22 cellular contexts compared by ENCODE assay signal in the genomic region with DNA sequence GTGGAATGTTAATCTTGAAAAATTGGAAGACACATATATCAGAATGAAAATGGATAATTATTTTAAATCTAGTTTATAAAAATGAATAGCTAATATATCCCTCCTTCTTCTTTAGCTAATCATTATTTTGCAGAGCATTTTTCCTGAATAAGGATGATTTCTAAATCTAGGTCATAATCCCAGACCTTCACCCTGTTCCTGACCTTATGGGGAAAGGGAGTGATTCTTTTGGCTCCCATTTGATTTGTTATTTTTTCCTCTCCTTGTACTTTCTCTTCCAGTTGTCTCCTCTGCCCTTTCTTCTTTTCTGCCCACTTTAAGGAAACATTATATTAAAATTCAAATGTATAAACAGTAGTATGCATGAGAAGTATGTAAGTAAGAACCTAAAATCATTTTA.
DNase-seq lines count a peak whose midpoint lies in the region; ATAC-seq, FAIRE-seq and TF ChIP-seq lines count a peak whose summit lies in the region.
"Had no signal": no experiment of that assay in that cellular context is flagged by ENCODE, and none has a peak within 500 bp of the region (broad histone marks: within the 10 kb centered on the region; RNA-seq: fewer than 3 reads in every experiment).

No MANE protein-coding gene starts in this region.

- no peak overlapping the region for H2AFZ ChIP-seq in smooth muscle cell (ENCODE audit: low read depth)

- intact Hi-C loops in left ventricle myocardium superior (cut with micrococcal nuclease): no loop called here
- intact Hi-C loops in left cardiac atrium (cut with DNase I): no loop called here
- intact Hi-C loops in posterior cingulate gyrus (cut with DNase I): no loop called here

- no peaks in the 10 kb centered on the region for H3F3A ChIP-seq in smooth muscle cell (ENCODE audit: low read depth)

- H3K79me2 ChIP-seq in smooth muscle cell (ENCODE audit: low read depth): peaks cover 74% of the 10 kb centered on the region

- H4K20me1 ChIP-seq in smooth muscle cell (ENCODE audit: low read depth): no peaks in the 10 kb centered on the region
- H4K20me1 ChIP-seq: BLaER1 treated with 17β-estradiol and CSF1 and Interleukin-3, amounts not matched to agents 10 nM and 100 nM had no signal

- peak overlapping the region; percentile 29 for H3K4me2 ChIP-seq in smooth muscle cell
- H3K4me2 ChIP-seq: BLaER1 treated with 17β-estradiol and CSF1 and Interleukin-3, amounts not matched to agents 10 nM and 100 nM had no signal

- DNase-seq in left ventricle myocardium superior (no peak), left cardiac atrium (no peak), smooth muscle cell (lab: John Stamatoyannopoulos, UW; ENCODE audit: unreplicated experiment) (no peak), posterior cingulate gyrus (no peak), BE2C (no peak)
- DNase-seq: 8988T; ACHN; Caco-2; Calu3; CD4-positive, alpha-beta T cell; CD8-positive, alpha-beta T cell; DMS79 treated with DMSO at 0.1 percent for 48 hours; GF-D8 had no signal

- H3K4me3 ChIP-seq in smooth muscle cell: no peak overlapping the region
- no peak overlapping the region for H3K4me3 ChIP-seq in BE2C (ENCODE audit: low read depth, low read length)
- H3K4me3 ChIP-seq: BLaER1 treated with 17β-estradiol and CSF1 and Interleukin-3, amounts not matched to agents 10 nM and 100 nM had no signal

- FAIRE-seq in islet of Langerhans (lab: Jason Lieb, UNC): peak; percentile 56
- FAIRE-seq: A204.1, D721Med, G401.6, GM12891, GM19239 had no signal

- no peaks in the 10 kb centered on the region for H3K36me3 Mint-ChIP-seq in nephron (ENCODE audit: low read depth)
- H3K36me3 Mint-ChIP-seq: CD8-positive, alpha-beta T cell had no signal

- peak overlapping the region in 2 of 3 experiments; percentile 38 to 42 for H3K27ac Mint-ChIP-seq in nephron
- H3K27ac Mint-ChIP-seq: CD4-positive, alpha-beta T cell; CD8-positive, alpha-beta T cell had no signal

- H3K9me3 Mint-ChIP-seq in nephron: peaks cover under 1% of the 10 kb centered on the region
- H3K9me3 Mint-ChIP-seq: CD8-positive, alpha-beta T cell had no signal

- peak overlapping the region; percentile 1 for H3K27ac ChIP-seq in smooth muscle cell (ENCODE audit: low read depth)
- H3K27ac ChIP-seq: BLaER1 treated with 17β-estradiol and CSF1 and Interleukin-3, amounts not matched to agents 10 nM and 100 nM; C4-2B had no signal

- peak; percentile 17 for ATAC-seq in left ventricle myocardium superior
- no peak for ATAC-seq in left cardiac atrium
- ATAC-seq: CD8-positive, alpha-beta T cell had no signal

- H3K9me3 ChIP-seq in smooth muscle cell (replicated peaks; ENCODE audit: low read depth) (no peaks in the 10 kb centered on the region), BE2C (no peaks in the 10 kb centered on the region)
- H3K9me3 ChIP-seq: BLaER1 treated with 17β-estradiol and CSF1 and Interleukin-3, amounts not matched to agents 10 nM and 100 nM; Caco-2 had no signal

- H3K27me3 Mint-ChIP-seq in nephron (ENCODE audit: low read depth): no peaks in the 10 kb centered on the region

- H3K9ac ChIP-seq in smooth muscle cell (ENCODE audit: low read depth): no peak overlapping the region
- H3K9ac ChIP-seq: BLaER1 treated with 17β-estradiol and CSF1 and Interleukin-3, amounts not matched to agents 10 nM and 100 nM had no signal

- TF ChIP-seq CTCF in nephron (IDR thresholded peaks at IDR 0.05; ENCODE audit: unreplicated experiment in 3 of 3) (no peak), smooth muscle cell (IDR thresholded peaks at IDR 0.05; ENCODE audit: borderline replicate concordance, insufficient read depth, poor library complexity, severe bottlenecking) (no peak), BE2C (IDR thresholded peaks at IDR 0.05; ENCODE audit: low read depth, low read length) (no peak)

- H3K36me3 ChIP-seq in smooth muscle cell (ENCODE audit: low read depth): no peaks in the 10 kb centered on the region
- no peaks in the 10 kb centered on the region for H3K36me3 ChIP-seq in BE2C
- H3K36me3 ChIP-seq: BLaER1 treated with 17β-estradiol and CSF1 and Interleukin-3, amounts not matched to agents 10 nM and 100 nM had no signal

- H3K4me1 ChIP-seq in smooth muscle cell (ENCODE audit: low read depth) (peaks cover 6% of the 10 kb centered on the region), BE2C (no peaks in the 10 kb centered on the region)
- H3K4me1 ChIP-seq: BLaER1 treated with 17β-estradiol and CSF1 and Interleukin-3, amounts not matched to agents 10 nM and 100 nM; Caco-2 had no signal

- no peak overlapping the region for H3K4me3 Mint-ChIP-seq in nephron
- H3K4me3 Mint-ChIP-seq: CD4-positive, alpha-beta T cell; CD8-positive, alpha-beta T cell had no signal

- H3K27me3 ChIP-seq in smooth muscle cell (ENCODE audit: low read depth) (no peaks in the 10 kb centered on the region), BE2C (no peaks in the 10 kb centered on the region)
- H3K27me3 ChIP-seq: BLaER1 treated with 17β-estradiol and CSF1 and Interleukin-3, amounts not matched to agents 10 nM and 100 nM had no signal

- peaks cover 51% of the 10 kb centered on the region for H3K4me1 Mint-ChIP-seq in nephron
